Comparison of ENCODE assay signal across 8 cellular contexts in the genomic region with DNA sequence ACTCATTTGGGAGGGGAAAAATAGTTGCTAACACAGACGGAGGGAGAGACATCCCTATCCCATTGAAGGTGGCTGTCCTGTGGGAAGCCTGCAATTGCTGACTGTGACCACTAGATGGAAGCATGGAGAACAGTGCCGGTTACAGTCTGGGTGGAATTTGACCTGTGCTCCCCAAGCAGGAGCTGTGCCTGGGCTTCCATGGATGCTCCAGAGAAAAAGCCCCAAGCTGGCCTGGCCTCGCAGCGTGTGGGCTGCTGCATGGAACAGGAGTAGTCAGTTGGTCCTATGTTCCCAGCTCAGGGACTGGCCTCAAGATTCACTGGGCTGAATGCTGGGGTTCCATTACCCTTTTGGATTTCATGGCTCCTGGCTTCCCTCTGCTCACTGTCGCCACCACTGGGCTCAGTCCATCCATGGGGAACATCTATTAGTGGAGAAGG.
A peak's percentile ranks its signal among the peaks of the same experiment; 100 is the strongest.
DNase-seq lines count a peak whose midpoint lies in the region; ATAC-seq and TF ChIP-seq lines count a peak whose summit lies in the region.

No MANE protein-coding gene starts in this region.

- no peaks in the 10 kb centered on the region for H3K9me3 Mint-ChIP-seq in activated T-helper 2 cell treated with anti-CD3 and anti-CD28 coated beads, Interferon-gamma antibody, Interleukin-2, Interleukin-4, amounts not matched to agents 10 μg/mL and 5 μg/mL and 100 μg/mL, durations not matched to agents 14 hours and 24 hours and 36 hours

- H3K4me1 ChIP-seq in left ventricle myocardium inferior: no peaks in the 10 kb centered on the region
- no peaks in the 10 kb centered on the region for H3K4me1 ChIP-seq in gastrocnemius medialis

- H3K27ac Mint-ChIP-seq in activated T-helper 2 cell treated with anti-CD3 and anti-CD28 coated beads, Interferon-gamma antibody, Interleukin-2, Interleukin-4, amounts not matched to agents 10 μg/mL and 5 μg/mL and 100 μg/mL, durations not matched to agents 14 hours and 24 hours and 36 hours: no peak overlapping the region

- no peak overlapping the region for H3K4me3 ChIP-seq in left ventricle myocardium inferior
- no peak overlapping the region for H3K4me3 ChIP-seq in gastrocnemius medialis

- H3K27me3 ChIP-seq in left ventricle myocardium inferior (ENCODE audit: low read depth) (no peaks in the 10 kb centered on the region), gastrocnemius medialis (no peaks in the 10 kb centered on the region)

- H3K9me3 ChIP-seq in left ventricle myocardium inferior (replicated peaks) (peaks cover 8% of the 10 kb centered on the region), gastrocnemius medialis (no peaks in the 10 kb centered on the region)

- H3K4me3 Mint-ChIP-seq in activated T-helper 2 cell treated with anti-CD3 and anti-CD28 coated beads, Interferon-gamma antibody, Interleukin-2, Interleukin-4, amounts not matched to agents 10 μg/mL and 5 μg/mL and 100 μg/mL, durations not matched to agents 14 hours and 24 hours and 36 hours (ENCODE audit: low read depth): no peak overlapping the region

- TF ChIP-seq CTCF in left ventricle myocardium inferior (IDR thresholded peaks at IDR 0.05; ENCODE audit: borderline replicate concordance) (peak; percentile 93), gastrocnemius medialis (IDR thresholded peaks at IDR 0.05 in 4 of 5, conservative IDR thresholded peaks at IDR 0.05 in 1 of 5) (peak; percentile 28 to 74 (median 65))

- intact Hi-C loops in left ventricle myocardium inferior (cut with micrococcal nuclease): loop anchor here (10.0 kb wide), 1 partner anchor 1450 kb away; the partner anchor contains the start of gene PTPRT
- intact Hi-C loops in gastrocnemius medialis (cut with DNase I; ENCODE audit: low total_unique reads): no loop called here
- intact Hi-C loops in activated T-helper 2 cell treated with anti-CD3 and anti-CD28 coated beads, Interferon-gamma antibody, Interleukin-2, Interleukin-4, amounts not matched to agents 10 μg/mL and 5 μg/mL and 100 μg/mL, durations not matched to agents 14 hours and 24 hours and 36 hours (cut with micrococcal nuclease): loop anchor here (10.0 kb wide), 1 partner anchor 800 kb away; no protein-coding TSS in a partner anchor

- no peaks in the 10 kb centered on the region for H3K27me3 Mint-ChIP-seq in activated T-helper 2 cell treated with anti-CD3 and anti-CD28 coated beads, Interferon-gamma antibody, Interleukin-2, Interleukin-4, amounts not matched to agents 10 μg/mL and 5 μg/mL and 100 μg/mL, durations not matched to agents 14 hours and 24 hours and 36 hours (ENCODE audit: low read depth)

- H3K27ac ChIP-seq in left ventricle myocardium inferior (replicated peaks) (no peak overlapping the region), gastrocnemius medialis (no peak overlapping the region)

- ATAC-seq in HG03175 (IDR thresholded peaks at IDR 0.05; ENCODE audit: unreplicated experiment) (peak; percentile 50), gastrocnemius medialis (peak in 1 of 2 donors; percentile 36), HG03442 (IDR thresholded peaks at IDR 0.05; ENCODE audit: unreplicated experiment) (no peak)

- in situ Hi-C loops in gastrocnemius medialis (cut with MboI; ENCODE audit: low sequenced_read_pairs in 4 of 4): loop anchor here in 3 of 4 donors (25.0 kb wide), 1 partner anchor 1453 kb away; the partner anchor contains the start of gene PTPRT (in 3 of the 3)

- DNase-seq in DMS153 treated with DMSO at 0.1 percent for 48 hours (lab: John Stamatoyannopoulos, UW; ENCODE audit: unreplicated experiment): peak; percentile 17
- DNase-seq in OCI-M1 (lab: John Stamatoyannopoulos, UW): peak; percentile 57
- peak; percentile 23 for DNase-seq in activated naive CD4-positive, alpha-beta T cell treated with anti-CD3 and anti-CD28 coated beads, Interleukin-2, amount 50 U/mL, for 16 hours
- no peak for DNase-seq in left ventricle myocardium inferior
- DNase-seq in gastrocnemius medialis: no peak
- no peak for DNase-seq in activated T-helper 2 cell treated with anti-CD3 and anti-CD28 coated beads, Interferon-gamma antibody, Interleukin-2, Interleukin-4, amounts not matched to agents 10 μg/mL and 5 μg/mL and 100 μg/mL, durations not matched to agents 14 hours and 24 hours and 36 hours (ENCODE audit: low spot score)

- H3K36me3 ChIP-seq in left ventricle myocardium inferior (no peaks in the 10 kb centered on the region), gastrocnemius medialis (no peaks in the 10 kb centered on the region)

- H3K36me3 Mint-ChIP-seq in activated T-helper 2 cell treated with anti-CD3 and anti-CD28 coated beads, Interferon-gamma antibody, Interleukin-2, Interleukin-4, amounts not matched to agents 10 μg/mL and 5 μg/mL and 100 μg/mL, durations not matched to agents 14 hours and 24 hours and 36 hours (ENCODE audit: low read depth): no peaks in the 10 kb centered on the region

- no peak for TF ChIP-seq POLR2A in gastrocnemius medialis (IDR thresholded peaks at IDR 0.05)

- no peaks in the 10 kb centered on the region for H3K4me1 Mint-ChIP-seq in activated T-helper 2 cell treated with anti-CD3 and anti-CD28 coated beads, Interferon-gamma antibody, Interleukin-2, Interleukin-4, amounts not matched to agents 10 μg/mL and 5 μg/mL and 100 μg/mL, durations not matched to agents 14 hours and 24 hours and 36 hours (ENCODE audit: low read depth)

Comparison
In these comparisons a context has a peak if more than half of its experiments do, and no peak if none do; other contexts are left out.
1. DNase-seq: peak in DMS153 treated with DMSO at 0.1 percent for 48 hours (single experiment), OCI-M1 (single experiment) and activated naive CD4-positive, alpha-beta T cell treated with anti-CD3 and anti-CD28 coated beads, Interleukin-2, amount 50 U/mL, for 16 hours (single experiment); none in left ventricle myocardium inferior (single experiment), gastrocnemius medialis (0 of 2) and activated T-helper 2 cell treated with anti-CD3 and anti-CD28 coated beads, Interferon-gamma antibody, Interleukin-2, Interleukin-4, amounts not matched to agents 10 μg/mL and 5 μg/mL and 100 μg/mL, durations not matched to agents 14 hours and 24 hours and 36 hours (single experiment).